In genomic region chr6:166346449-166346848, GRCh38 we compare ENCODE assay signal across 33 cellular contexts. TPM values are rescaled to one million over a fixed set of nuclear protein-coding genes. Genes with fewer than 3 reads are reported as not detected.
"Had no signal": no experiment of that assay in that cellular context is flagged by ENCODE, and none has a peak within 500 bp of the region (broad histone marks: within the 10 kb centered on the region; RNA-seq: fewer than 3 reads in every experiment).

No MANE protein-coding gene starts in this region.

- FAIRE-seq: pancreas, urothelium cell line had no signal

- H3K36me3 ChIP-seq: neutrophil, pancreas, spleen, suprapubic skin, tibial artery, transverse colon, upper lobe of left lung, vagina had no signal

- H3K4me3 Mint-ChIP-seq: naive thymus-derived CD8-positive, alpha-beta T cell; natural killer cell treated with Interleukin-12 subunit alpha and Interleukin-12 subunit beta and Interleukin-15 and Interleukin-18, amount 100 ng/mL, for 72 hours; nephron progenitor cell; stimulated activated memory B cell treated with anti-CD40 and anti-IgM and Interleukin-4, amounts not matched to agents 10 μg/mL and 1 μg/mL and 100 μg/mL, for 72 hours had no signal

- H3K27me3 ChIP-seq: neutrophil, pancreas, spleen, suprapubic skin, testis, tibial artery, transverse colon, upper lobe of left lung, vagina had no signal

- H3K9me3 Mint-ChIP-seq: stimulated activated memory B cell treated with anti-CD40 and anti-IgM and Interleukin-4, amounts not matched to agents 10 μg/mL and 1 μg/mL and 100 μg/mL, for 72 hours had no signal

- H3K27me3 Mint-ChIP-seq: naive B cell; naive thymus-derived CD8-positive, alpha-beta T cell; stimulated activated memory B cell treated with anti-CD40 and anti-IgM and Interleukin-4, amounts not matched to agents 10 μg/mL and 1 μg/mL and 100 μg/mL, for 72 hours had no signal

- H3K27ac ChIP-seq: neutrophil, pancreas, psoas muscle, skin epidermis, spleen, suprapubic skin, testis, tibial artery, transverse colon, upper lobe of left lung, vagina had no signal

- H3K4me3 ChIP-seq: pancreas, psoas muscle, skin epidermis, smooth muscle cell, spleen, suprapubic skin, testis, tibial artery, transverse colon, upper lobe of left lung, vagina had no signal

- H3K4me2 ChIP-seq: smooth muscle cell had no signal

- H3K9me3 ChIP-seq: neutrophil, pancreas, psoas muscle, suprapubic skin, testis, tibial artery, upper lobe of left lung, vagina had no signal

- ATAC-seq: naive thymus-derived CD8-positive, alpha-beta T cell; natural killer cell treated with Interleukin-12 subunit alpha and Interleukin-12 subunit beta and Interleukin-15 and Interleukin-18, amount 100 ng/mL, for 72 hours; pancreas; psoas muscle; right cardiac atrium; sciatic nerve; stimulated activated memory B cell treated with anti-CD40 and anti-IgM and Interleukin-4, amounts not matched to agents 10 μg/mL and 1 μg/mL and 100 μg/mL, for 72 hours; stimulated activated naive CD8-positive, alpha-beta T cell treated with anti-CD3 and anti-CD28 coated beads, Interleukin-15, Interleukin-2, amounts not matched to agents 100 U/mL and 50 U/mL, for 24 hours had no signal

- H3K27ac Mint-ChIP-seq: naive thymus-derived CD8-positive, alpha-beta T cell; natural killer cell treated with Interleukin-12 subunit alpha and Interleukin-12 subunit beta and Interleukin-15 and Interleukin-18, amount 100 ng/mL, for 72 hours; nephron progenitor cell; progenitor cell of endocrine pancreas; stimulated activated memory B cell treated with anti-CD40 and anti-IgM and Interleukin-4, amounts not matched to agents 10 μg/mL and 1 μg/mL and 100 μg/mL, for 72 hours had no signal

- DNase-seq: naive B cell; naive thymus-derived CD8-positive, alpha-beta T cell; nephron progenitor cell; nucleus accumbens; pancreas; posterior cingulate gyrus; psoas muscle; right cardiac atrium; spleen; stimulated activated CD4-positive, alpha-beta T cell treated with anti-CD3 and anti-CD28 coated beads, Interleukin-12 subunit alpha, Interleukin-12 subunit beta, amount 100 ng/mL, for 4 hours; stimulated activated CD4-positive, alpha-beta T cell treated with anti-CD3 and anti-CD28 coated beads, Interleukin-1b, Interleukin-23, amount 100 ng/mL, for 48 hours; stimulated activated CD4-positive, alpha-beta T cell treated with anti-CD3 and anti-CD28 coated beads, Interleukin-4, amount 100 ng/mL, for 1 hour; stimulated activated CD4-positive, alpha-beta T cell treated with anti-CD3 and anti-CD28 coated beads, Interleukin-4, amount 100 ng/mL, for 4 hours; stimulated activated CD8-positive, alpha-beta memory T cell treated with anti-CD3 and anti-CD28 coated beads, Interleukin-4, amount 100 ng/mL, for 48 hours; stimulated activated naive CD4-positive, alpha-beta T cell; stimulated activated naive CD8-positive, alpha-beta T cell treated with anti-CD3 and anti-CD28 coated beads, Interleukin-15, Interleukin-2, amounts not matched to agents 100 U/mL and 50 U/mL, for 24 hours; substantia nigra; testis; tibial artery; transverse colon; upper lobe of left lung had no signal

- H3K36me3 Mint-ChIP-seq: naive B cell; natural killer cell treated with Interleukin-12 subunit alpha and Interleukin-12 subunit beta and Interleukin-15 and Interleukin-18, amount 100 ng/mL, for 72 hours had no signal

RNA-seq across cellular contexts. Expression of gene PRR18, which starts 38.3 kb away (rescaled TPM):
- total RNA-seq: naive thymus-derived CD8-positive, alpha-beta T cell; natural killer cell treated with Interleukin-12 subunit alpha and Interleukin-12 subunit beta and Interleukin-15 and Interleukin-18, amount 100 ng/mL, for 72 hours; osteocyte; psoas muscle; renal cortical epithelial cell; right cardiac atrium; sciatic nerve; smooth muscle cell; suprapubic skin; transverse colon; vagina had no signal
- polyA plus RNA-seq: naive thymus-derived CD8-positive, alpha-beta T cell; smooth muscle cell had no signal
